ENCODE assay signal across 8 cellular contexts in the genomic region with DNA sequence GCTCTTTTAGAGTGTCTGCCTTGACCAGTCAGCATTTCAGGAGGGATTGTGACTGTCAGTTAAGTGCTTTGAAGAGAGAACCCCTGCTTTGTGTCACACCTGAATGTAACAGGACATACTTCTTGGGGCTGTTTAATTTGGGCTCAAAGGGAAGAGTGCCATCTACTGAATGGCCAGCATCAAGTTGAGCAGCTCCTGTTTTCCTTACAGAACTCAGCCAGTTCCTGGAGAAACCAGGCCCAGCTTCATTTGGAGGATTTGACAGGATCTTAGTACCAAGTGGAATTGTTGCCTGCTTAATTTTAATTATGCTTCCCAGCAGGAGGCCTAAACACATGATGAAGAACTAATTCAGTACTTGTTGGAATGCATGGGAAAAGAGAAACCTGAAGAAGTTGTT. TPM values are rescaled to one million over a fixed set of nuclear protein-coding genes. Genes with fewer than 3 reads are reported as not detected.
DNase-seq lines count a peak whose midpoint lies in the region; ATAC-seq, FAIRE-seq and TF ChIP-seq lines count a peak whose summit lies in the region.

No MANE protein-coding gene starts in this region.

- no peak overlapping the region for H3K4me2 ChIP-seq in H1 (ENCODE audit: insufficient read depth in 1 of 2, low read depth in 2 of 2, low read length in 2 of 2)

- H3K27me3 ChIP-seq in H1 (replicated peaks in 1 of 4; ENCODE audit: control insufficient read depth in 3 of 4, extremely low read depth in 1 of 4, insufficient read depth in 3 of 4, low read length in 3 of 4), result no peaks in the 10 kb centered on the region

- peak overlapping the region; percentile 49 to 79 (median 78) for H3K27ac Mint-ChIP-seq in nephron

- peaks cover 45% of the 10 kb centered on the region for H3K4me1 Mint-ChIP-seq in nephron

- H3K27ac ChIP-seq in H1 (ENCODE audit: low read depth, low read length), result no peak overlapping the region

- H3K79me1 ChIP-seq in H1 (ENCODE audit: low read depth, low read length), result no peaks in the 10 kb centered on the region

- H4K91ac ChIP-seq in H1 (replicated peaks; ENCODE audit: insufficient read length, low read length), result no peak overlapping the region

- no peak overlapping the region for H2AK5ac ChIP-seq in H1 (ENCODE audit: low read depth, low read length)

- CTCF ChIA-PET in H1 (lab: Charles Lee; ENCODE audit: partially characterized antibody), result interaction anchor here (0.8 to 5.2 kb wide), 11 partner anchors 9 to 132 kb away, joined by 3 to 48 read pairs (median 4); partner anchors contain the start of gene ADD3

- DNase-seq in ELF-1 (ENCODE audit: low read depth, low spot score), result peak; percentile 61
- no peak for DNase-seq in NB4 (ENCODE audit: low read depth)
- DNase-seq in H1 (ENCODE audit: low read depth in 1 of 2, low spot score in 2 of 2), result no peak
- DNase-seq in mucosa of gallbladder (ENCODE audit: low spot score), result no peak

- no peak overlapping the region for H4K8ac ChIP-seq in H1 (ENCODE audit: extremely low read depth, insufficient read depth, low read length)

- H3K4me3 ChIP-seq in NB4 (ENCODE audit: low read depth, low read length) (no peak overlapping the region), H1 (ENCODE audit: extremely low read depth in 1 of 4, insufficient read depth in 2 of 4, low read depth in 3 of 4, low read length in 4 of 4) (no peak overlapping the region)

- TF ChIP-seq CTCF in NB4 (IDR thresholded peaks at IDR 0.05; ENCODE audit: low read depth, low read length) (peak; percentile 10), H1 (IDR thresholded peaks at IDR 0.05; ENCODE audit: control extremely low read depth in 1 of 3, insufficient read depth in 1 of 3, low read depth in 1 of 3, low read length in 3 of 3) (peak in 2 of 3 experiments; percentile 46 to 48; a peak in 3 of 4 replicates), nephron (IDR thresholded peaks at IDR 0.05; ENCODE audit: unreplicated experiment in 3 of 3) (peak in 1 of 3 experiments; percentile 25)

- H3K36me3 ChIP-seq in H1 (ENCODE audit: control insufficient read depth in 2 of 4, insufficient read depth in 4 of 4, low read length in 3 of 4), result no peaks in the 10 kb centered on the region

- TF ChIP-seq POLR2A in NB4 (IDR thresholded peaks at IDR 0.05; ENCODE audit: extremely low read depth, insufficient read length), result no peak
- TF ChIP-seq POLR2A in H1 (IDR thresholded peaks at IDR 0.05; ENCODE audit: control extremely low read depth in 1 of 2, low read depth in 2 of 2, low read length in 2 of 2), result no peak

- H3K27me3 Mint-ChIP-seq in nephron (ENCODE audit: low read depth), result no peaks in the 10 kb centered on the region

- H3K9me3 ChIP-seq in H1 (ENCODE audit: insufficient read depth in 2 of 2, low read depth in 1 of 2, low read length in 1 of 2), result no peaks in the 10 kb centered on the region

- H2BK5ac ChIP-seq in H1 (ENCODE audit: low read depth, low read length), result no peak overlapping the region

- H3K9ac ChIP-seq in H1 (replicated peaks in 1 of 4; ENCODE audit: extremely low read depth in 1 of 4, low read depth in 3 of 4, low read length in 3 of 4), result no peak overlapping the region

- peak; percentile 61 to 71 for TF ChIP-seq RAD21 in H1 (IDR thresholded peaks at IDR 0.05 in 1 of 2, conservative IDR thresholded peaks at IDR 0.05 in 1 of 2; ENCODE audit: low read depth in 2 of 2, low read length in 2 of 2)

- POLR2A ChIA-PET in H1 (lab: Charles Lee; ENCODE audit: partially characterized antibody), result interaction anchor here (1.3 kb wide), 1 partner anchor 9 kb away, joined by 4 read pairs; the partner anchor contains the start of gene ADD3

- H3K36me3 Mint-ChIP-seq in nephron (ENCODE audit: low read depth), result peaks cover 3% of the 10 kb centered on the region

- H2BK12ac ChIP-seq in H1 (ENCODE audit: low read depth, low read length), result no peak overlapping the region

- H3K18ac ChIP-seq in H1 (ENCODE audit: extremely low read depth, low read length), result no peak overlapping the region

- no peak overlapping the region for H3K4ac ChIP-seq in H1 (replicated peaks; ENCODE audit: insufficient read length, low read depth, low read length)

- H3K4me1 ChIP-seq in H1 (replicated peaks in 1 of 4; ENCODE audit: control insufficient read depth in 3 of 4, insufficient read depth in 4 of 4, low read length in 3 of 4), result peaks cover 0 to 15% (median 9%) of the 10 kb centered on the region in 4 experiments; a peak in 5 of 7 replicates

- no peak overlapping the region for H3K56ac ChIP-seq in H1 (replicated peaks; ENCODE audit: insufficient read length, low read depth, low read length)

- H4K20me1 ChIP-seq in H1 (replicated peaks in 1 of 2; ENCODE audit: control insufficient read depth in 1 of 2, insufficient read depth in 2 of 2, low read length in 2 of 2), result peaks cover 3 to 8% of the 10 kb centered on the region in 2 experiments

- no peak overlapping the region for H3K14ac ChIP-seq in H1 (ENCODE audit: insufficient read length)

- no peaks in the 10 kb centered on the region for H3K23me2 ChIP-seq in H1 (ENCODE audit: low read depth, low read length)

- H4K5ac ChIP-seq in H1 (ENCODE audit: insufficient read length, low read depth, low read length), result no peak overlapping the region

- no peak overlapping the region for H2BK15ac ChIP-seq in H1 (ENCODE audit: low read length)

- no peak for FAIRE-seq in H1 (lab: Jason Lieb, UNC)

- TF ChIP-seq EP300 in H1 (IDR thresholded peaks at IDR 0.05; ENCODE audit: borderline replicate concordance in 1 of 2, low read depth in 2 of 2, low read length in 2 of 2), result no peak

- ATAC-seq in HG02884 (IDR thresholded peaks at IDR 0.05; ENCODE audit: unreplicated experiment) (no peak), GM18858 (IDR thresholded peaks at IDR 0.05; ENCODE audit: unreplicated experiment) (no peak), HG02610 (IDR thresholded peaks at IDR 0.05; ENCODE audit: unreplicated experiment) (no peak)

- peaks cover 3 to 95% of the 10 kb centered on the region in 2 experiments; a peak in 3 of 4 replicates for H3K79me2 ChIP-seq in H1 (ENCODE audit: control insufficient read depth in 1 of 2, insufficient read depth in 2 of 2, low read length in 2 of 2)

- no peak overlapping the region for H2AFZ ChIP-seq in H1 (ENCODE audit: low read length)

- H3K23ac ChIP-seq in H1 (ENCODE audit: insufficient read length), result no peak overlapping the region

- H3K4me3 Mint-ChIP-seq in nephron, result no peak overlapping the region

- H3K9me3 Mint-ChIP-seq in nephron, result no peaks in the 10 kb centered on the region

- H2BK120ac ChIP-seq in H1 (replicated peaks; ENCODE audit: low read depth, low read length), result no peak overlapping the region

- H2BK20ac ChIP-seq in H1 (ENCODE audit: low read length), result no peak overlapping the region

TF ChIP-seq in H1, 55 proteins besides CTCF, POLR2A, EP300 and RAD21:
- TF ChIP-seq YY1 (IDR thresholded peaks at IDR 0.05; ENCODE audit: low read depth, low read length) (no peak), KDM4A (IDR thresholded peaks at IDR 0.05; ENCODE audit: low read depth, low read length, severe bottlenecking) (no peak), EGR1 (IDR thresholded peaks at IDR 0.05; ENCODE audit: borderline replicate concordance, low read depth, low read length) (no peak), SP2 (IDR thresholded peaks at IDR 0.05; ENCODE audit: low read length) (no peak), TBP (IDR thresholded peaks at IDR 0.05; ENCODE audit: low read depth, low read length) (no peak)

RNA-seq across cellular contexts. Expression of gene ADD3, which starts 8.3 kb away (rescaled TPM):
- total RNA-seq in H1 (2021; fragmentation: NEBNext Ultra II Directional; extraction: Animal tissue kit (Norgen Biotek cat#: 25700)), result 78.9 and 85.6 TPM in 2 replicates
- 27.7 and 44.7 TPM in 2 replicates for polyA plus RNA-seq in H1 (2011; rRNA removed)
- 65.9 TPM for polyA plus RNA-seq in H1 (2011; cell fraction: cytosol; rRNA removed)
- 51.3 TPM for polyA plus RNA-seq in H1 (2011; cell fraction: nucleus; rRNA removed)
- 59.0 to 96.4 TPM (median 79.4 TPM) in 4 replicates for polyA plus RNA-seq in H1 (2012, experiment 1 of 2)
- polyA plus RNA-seq in H1 (2012, experiment 2 of 2), result 6.1 TPM
- polyA plus RNA-seq in H1 (2013, experiment 1 of 2), result 58.1 TPM
- polyA plus RNA-seq in H1 (2013, experiment 2 of 2), result 51.8 TPM
- polyA minus RNA-seq in H1 (2011; rRNA and poly(A)+ RNA removed), result 122 and 195 TPM in 2 replicates
- polyA minus RNA-seq in H1 (2011; cell fraction: cytosol; rRNA and poly(A)+ RNA removed), result 80.9 TPM
- 181 TPM for polyA minus RNA-seq in H1 (2011; cell fraction: nucleus; rRNA and poly(A)+ RNA removed)
- 201 TPM for total RNA-seq in mucosa of gallbladder
